13 cellular contexts compared by ENCODE assay signal in genomic region chr20:49666906-49667305, GRCh38.
"Had no signal": no experiment of that assay in that cellular context is flagged by ENCODE, and none has a peak within 500 bp of the region (broad histone marks: within the 10 kb centered on the region; RNA-seq: fewer than 3 reads in every experiment).

No MANE protein-coding gene starts in this region.

- H3K27me3 ChIP-seq: adrenal gland, esophagus squamous epithelium, ovary had no signal

- H3K36me3 Mint-ChIP-seq: memory B cell had no signal

- ATAC-seq: T-helper 17 cell had no signal

- H3K4me3 Mint-ChIP-seq: activated B cell treated with CpG ODN at 0.5 μM for 24 hours; activated CD4-positive, alpha-beta T cell treated with anti-CD3 and anti-CD28 coated beads, Interleukin-2, amount 10 ng/mL, durations not matched to agents 24 days and 14 days; memory B cell; neural crest cell; stimulated activated naive CD8-positive, alpha-beta T cell treated with anti-CD3 and anti-CD28 coated beads, Interleukin-15, Interleukin-2, amounts not matched to agents 100 ng/mL and 50 ng/mL, for 24 hours; T-helper 17 cell had no signal

- H3K27me3 Mint-ChIP-seq: activated B cell treated with CpG ODN at 0.5 μM for 24 hours; memory B cell; stimulated activated naive CD8-positive, alpha-beta T cell treated with anti-CD3 and anti-CD28 coated beads, Interleukin-15, Interleukin-2, amounts not matched to agents 100 ng/mL and 50 ng/mL, for 24 hours; T-helper 17 cell had no signal

- H3K27ac ChIP-seq: adrenal gland, esophagus squamous epithelium, ovary had no signal

- H3K9me3 ChIP-seq: adrenal gland, esophagus squamous epithelium, ovary had no signal

- H3K36me3 ChIP-seq: adrenal gland, esophagus squamous epithelium, ovary had no signal

- DNase-seq: activated B cell treated with CpG ODN at 0.5 μM for 24 hours; activated CD4-positive, alpha-beta T cell treated with anti-CD3 and anti-CD28 coated beads, Interleukin-2, amount 10 ng/mL, durations not matched to agents 24 days and 14 days; activated naive CD4-positive, alpha-beta T cell treated with anti-CD3 and anti-CD28 coated beads, Interleukin-2, amount 50 U/mL, for 16 hours; adrenal gland; esophagus squamous epithelium; foreskin fibroblast; ovary; stimulated activated CD4-positive, alpha-beta T cell treated with anti-CD3 and anti-CD28 coated beads, Interleukin-15, amount 100 ng/mL, for 24 hours; stimulated activated CD4-positive, alpha-beta T cell treated with anti-CD3 and anti-CD28 coated beads, Interleukin-4, amount 100 ng/mL, for 24 hours; T-helper 17 cell had no signal

- H3K4me3 ChIP-seq: adrenal gland, esophagus squamous epithelium, ovary had no signal

- H3K27ac Mint-ChIP-seq: activated B cell treated with CpG ODN at 0.5 μM for 24 hours; activated CD4-positive, alpha-beta T cell treated with anti-CD3 and anti-CD28 coated beads, Interleukin-2, amount 10 ng/mL, durations not matched to agents 24 days and 14 days; memory B cell; stimulated activated naive CD8-positive, alpha-beta T cell treated with anti-CD3 and anti-CD28 coated beads, Interleukin-15, Interleukin-2, amounts not matched to agents 100 ng/mL and 50 ng/mL, for 24 hours had no signal

- H3K9me3 Mint-ChIP-seq: activated B cell treated with CpG ODN at 0.5 μM for 24 hours; activated CD4-positive, alpha-beta T cell treated with anti-CD3 and anti-CD28 coated beads, Interleukin-2, amount 10 ng/mL, durations not matched to agents 24 days and 14 days; memory B cell; neural crest cell; stimulated activated naive CD8-positive, alpha-beta T cell treated with anti-CD3 and anti-CD28 coated beads, Interleukin-15, Interleukin-2, amounts not matched to agents 100 ng/mL and 50 ng/mL, for 24 hours had no signal
